ENCODE assay signal across 10 cellular contexts in genomic region chr14:59274991-59275391, GRCh38.
DNase-seq lines count a peak whose midpoint lies in the region; ATAC-seq lines count a peak whose summit lies in the region.
"Had no signal": no experiment of that assay in that cellular context is flagged by ENCODE, and none has a peak within 500 bp of the region (broad histone marks: within the 10 kb centered on the region; RNA-seq: fewer than 3 reads in every experiment).

No MANE protein-coding gene starts in this region.

- H3K9me3 Mint-ChIP-seq in activated T-cell treated with anti-CD3 and anti-CD28 coated beads, Interleukin-2, amount 50 U/mL, for 24 hours, result no peaks in the 10 kb centered on the region
- H3K9me3 Mint-ChIP-seq: immature natural killer cell had no signal

- H3K27ac ChIP-seq in SJSA1 (peak overlapping the region; percentile 97), right cardiac atrium (ENCODE audit: low read length) (no peak overlapping the region)
- H3K27ac ChIP-seq: VCaP had no signal

- intact Hi-C loops in right cardiac atrium (cut with DNase I), result no loop called here

- no peaks in the 10 kb centered on the region for H3K27me3 ChIP-seq in SJSA1 (replicated peaks)
- no peaks in the 10 kb centered on the region for H3K27me3 ChIP-seq in right cardiac atrium (ENCODE audit: control insufficient read depth, insufficient read depth)

- no peak overlapping the region for H3K4me3 Mint-ChIP-seq in activated T-cell treated with anti-CD3 and anti-CD28 coated beads, Interleukin-2, amount 50 U/mL, for 24 hours

- peak overlapping the region; percentile 59 for H3K27ac Mint-ChIP-seq in activated T-cell treated with anti-CD3 and anti-CD28 coated beads, Interleukin-2, amount 50 U/mL, for 24 hours

- 32% methylated on average over 3 of the region's 3 CpGs for WGBS in right cardiac atrium

- H3K4me1 ChIP-seq in SJSA1 (replicated peaks), result peaks cover 58% of the 10 kb centered on the region
- peaks cover 4% of the 10 kb centered on the region for H3K4me1 ChIP-seq in right cardiac atrium (ENCODE audit: control insufficient read depth, insufficient read depth, low read length)

- H3K4me3 ChIP-seq in SJSA1 (no peak overlapping the region), right cardiac atrium (ENCODE audit: low read length) (no peak overlapping the region)

- H3K9me3 ChIP-seq in SJSA1 (replicated peaks), result no peaks in the 10 kb centered on the region
- no peaks in the 10 kb centered on the region for H3K9me3 ChIP-seq in right cardiac atrium (ENCODE audit: control insufficient read depth, low read length)

- DNase-seq in activated T-cell treated with anti-CD3 and anti-CD28 coated beads, Interleukin-2, amount 50 U/mL, for 24 hours, result no peak
- no peak for DNase-seq in activated T-cell treated with anti-CD3 and anti-CD28 coated beads, Interleukin-2, amount 50 U/mL, for 48 hours
- DNase-seq in SJSA1 (ENCODE audit: low read depth in 1 of 2, low spot score in 2 of 2) (peak in 1 of 2 experiments; percentile 40), right cardiac atrium (peak; percentile 39 to 81 (median 70)), NCI-H345 (lab: John Stamatoyannopoulos, UW) (no peak), NOMO-1 treated with dmso at 0.1 percent for 144 hours (lab: John Stamatoyannopoulos, UW; ENCODE audit: unreplicated experiment) (no peak)
- DNase-seq in stimulated activated CD4-positive, alpha-beta T cell treated with anti-CD3 and anti-CD28 coated beads, Interleukin-2, amount 100 ng/mL, for 48 hours, result no peak

- ATAC-seq in HG03066 (IDR thresholded peaks at IDR 0.05; ENCODE audit: low read depth, unreplicated experiment) (peak; percentile 47), right cardiac atrium (peak; percentile 54 to 82)

- H3K27me3 Mint-ChIP-seq in activated T-cell treated with anti-CD3 and anti-CD28 coated beads, Interleukin-2, amount 50 U/mL, for 24 hours, result no peaks in the 10 kb centered on the region

- H3K36me3 ChIP-seq in SJSA1, result no peaks in the 10 kb centered on the region

- peaks cover 25% of the 10 kb centered on the region for H3K4me1 Mint-ChIP-seq in activated T-cell treated with anti-CD3 and anti-CD28 coated beads, Interleukin-2, amount 50 U/mL, for 24 hours (ENCODE audit: low read depth)

- peaks cover 3% of the 10 kb centered on the region for H3K36me3 Mint-ChIP-seq in activated T-cell treated with anti-CD3 and anti-CD28 coated beads, Interleukin-2, amount 50 U/mL, for 24 hours (ENCODE audit: low read depth)

Comparison
In these comparisons a context has a peak if more than half of its experiments do, and no peak if none do; other contexts are left out.
1. DNase-seq: peak in right cardiac atrium (3 of 3); none in activated T-cell treated with anti-CD3 and anti-CD28 coated beads, Interleukin-2, amount 50 U/mL, for 24 hours (single experiment), activated T-cell treated with anti-CD3 and anti-CD28 coated beads, Interleukin-2, amount 50 U/mL, for 48 hours (0 of 2), NCI-H345 (single experiment), NOMO-1 treated with dmso at 0.1 percent for 144 hours (single experiment) and stimulated activated CD4-positive, alpha-beta T cell treated with anti-CD3 and anti-CD28 coated beads, Interleukin-2, amount 100 ng/mL, for 48 hours (0 of 2).